8 cellular contexts compared by ENCODE assay signal in genomic region chr7:37901236-37901827, GRCh38. TPM values are rescaled to one million over a fixed set of nuclear protein-coding genes. Genes with fewer than 3 reads are reported as not detected.
DNase-seq lines count a peak whose midpoint lies in the region; ATAC-seq and FAIRE-seq lines count a peak whose summit lies in the region.

No MANE protein-coding gene starts in this region.

- H3K27ac ChIP-seq in mesenchymal stem cell (ENCODE audit: low read length, poor library complexity, severe bottlenecking): peak overlapping the region; percentile 6

- no peak overlapping the region for H2AFZ ChIP-seq in mesenchymal stem cell (ENCODE audit: low read depth, low read length)

- H2BK15ac ChIP-seq in mesenchymal stem cell (ENCODE audit: low read depth, poor library complexity, severe bottlenecking): no peak overlapping the region

- no peak overlapping the region for H3K9ac ChIP-seq in mesenchymal stem cell (ENCODE audit: low read length)

- H3K4ac ChIP-seq in mesenchymal stem cell (ENCODE audit: low read depth in 1 of 2, low read length in 2 of 2): no peak overlapping the region

- H3K9me3 ChIP-seq in mesenchymal stem cell (ENCODE audit: control insufficient read depth, low read length): no peaks in the 10 kb centered on the region

- H3K14ac ChIP-seq in mesenchymal stem cell (ENCODE audit: low read length in 2 of 2): no peak overlapping the region

- no peaks in the 10 kb centered on the region for H3K27me3 ChIP-seq in mesenchymal stem cell (ENCODE audit: control insufficient read depth in 1 of 2, insufficient read depth in 1 of 2, low read length in 2 of 2)

- H2BK5ac ChIP-seq in mesenchymal stem cell (ENCODE audit: low read depth, low read length, poor library complexity, severe bottlenecking): no peak overlapping the region

- ATAC-seq in stimulated activated naive CD8-positive, alpha-beta T cell treated with anti-CD3 and anti-CD28 coated beads, Interleukin-15, amount 100 ng/mL, for 72 hours: peak; percentile 42
- no peak for ATAC-seq in stimulated activated naive CD8-positive, alpha-beta T cell treated with anti-CD3 and anti-CD28 coated beads, Interleukin-15, Interleukin-2, amounts not matched to agents 100 U/mL and 50 U/mL, for 24 hours

- no peak overlapping the region for H3K23ac ChIP-seq in mesenchymal stem cell (ENCODE audit: low read length in 2 of 2)

- no peaks in the 10 kb centered on the region for H3K4me1 Mint-ChIP-seq in stimulated activated naive CD8-positive, alpha-beta T cell treated with anti-CD3 and anti-CD28 coated beads, Interleukin-15, amount 100 ng/mL, for 72 hours

- peak; percentile 5 for FAIRE-seq in colon (lab: Jason Lieb, UNC)

- WGBS in mesenchymal stem cell: 40% methylated on average over 4 of the region's 6 CpGs

- peaks cover 8% of the 10 kb centered on the region for H3K4me1 ChIP-seq in mesenchymal stem cell (ENCODE audit: control insufficient read depth, insufficient read depth, low read depth, low read length)

- no peak overlapping the region for H3K18ac ChIP-seq in mesenchymal stem cell (ENCODE audit: low read depth in 1 of 2, low read length in 2 of 2)

- peak overlapping the region; percentile 60 for H2AK5ac ChIP-seq in mesenchymal stem cell (ENCODE audit: low read length, severe bottlenecking)

- H3K79me1 ChIP-seq in mesenchymal stem cell (replicated peaks; ENCODE audit: low read length, poor library complexity, severe bottlenecking): no peaks in the 10 kb centered on the region

- H3K27me3 Mint-ChIP-seq in stimulated activated naive CD8-positive, alpha-beta T cell treated with anti-CD3 and anti-CD28 coated beads, Interleukin-15, amount 100 ng/mL, for 72 hours: peaks cover 10% of the 10 kb centered on the region

- no peak overlapping the region for H2BK12ac ChIP-seq in mesenchymal stem cell (ENCODE audit: low read length in 2 of 2)

- no peak overlapping the region for H4K8ac ChIP-seq in mesenchymal stem cell (ENCODE audit: low read length)

- no peak for DNase-seq in stimulated activated naive CD8-positive, alpha-beta T cell treated with anti-CD3 and anti-CD28 coated beads, Interleukin-15, amount 100 ng/mL, for 72 hours
- no peak for DNase-seq in stimulated activated naive CD8-positive, alpha-beta T cell treated with anti-CD3 and anti-CD28 coated beads, Interleukin-15, Interleukin-2, amounts not matched to agents 100 U/mL and 50 U/mL, for 24 hours
- DNase-seq in NCI-H524 treated with DMSO at 0.1 percent for 48 hours (lab: John Stamatoyannopoulos, UW): peak; percentile 12
- DNase-seq in mesenchymal stem cell: peak; percentile 35
- no peak for DNase-seq in stimulated activated CD8-positive, alpha-beta memory T cell treated with anti-CD3 and anti-CD28 coated beads, Interleukin-4, amount 100 ng/mL, for 48 hours
- DNase-seq in activated CD4-positive, CD25-positive, alpha-beta regulatory T cell treated with anti-CD3 and anti-CD28 coated beads, Interleukin-2, amount 50 U/mL, for 72 hours: no peak
- DNase-seq in NCI-H2029 treated with DMSO at 0.1 percent for 48 hours (lab: John Stamatoyannopoulos, UW): no peak

- no peak overlapping the region for H3K27ac Mint-ChIP-seq in stimulated activated naive CD8-positive, alpha-beta T cell treated with anti-CD3 and anti-CD28 coated beads, Interleukin-15, amount 100 ng/mL, for 72 hours

- no peaks in the 10 kb centered on the region for H3K9me3 Mint-ChIP-seq in stimulated activated naive CD8-positive, alpha-beta T cell treated with anti-CD3 and anti-CD28 coated beads, Interleukin-15, amount 100 ng/mL, for 72 hours

- H4K91ac ChIP-seq in mesenchymal stem cell (ENCODE audit: low read length): no peak overlapping the region

- no peak overlapping the region for H3K4me2 ChIP-seq in mesenchymal stem cell (ENCODE audit: low read length, poor library complexity, severe bottlenecking)

- no peak overlapping the region for H3K4me3 Mint-ChIP-seq in stimulated activated naive CD8-positive, alpha-beta T cell treated with anti-CD3 and anti-CD28 coated beads, Interleukin-15, amount 100 ng/mL, for 72 hours

- no peak overlapping the region for H3K4me3 ChIP-seq in mesenchymal stem cell (ENCODE audit: insufficient read depth in 1 of 2, low read depth in 1 of 2, low read length in 2 of 2)

- H3K36me3 ChIP-seq in mesenchymal stem cell (ENCODE audit: control insufficient read depth in 1 of 2, insufficient read depth in 2 of 2, low read depth in 1 of 2, low read length in 2 of 2): no peaks in the 10 kb centered on the region

- H2BK120ac ChIP-seq in mesenchymal stem cell (ENCODE audit: low read depth, low read length): no peak overlapping the region

RNA-seq across cellular contexts. Expression of gene SFRP4, which starts 15.3 kb away (rescaled TPM):
- not detected for polyA plus RNA-seq in mesenchymal stem cell (2013, experiment 1 of 2)
- polyA plus RNA-seq in mesenchymal stem cell (2013, experiment 2 of 2): not detected

RNA-seq across cellular contexts. Expression of gene EPDR1, which starts 19.1 kb away (rescaled TPM):
- polyA plus RNA-seq in mesenchymal stem cell (2013, experiment 1 of 2): 5.9 TPM
- 6.6 TPM for polyA plus RNA-seq in mesenchymal stem cell (2013, experiment 2 of 2)

RNA-seq across cellular contexts. Expression of gene NME8, which starts 52.9 kb away (rescaled TPM):
- not detected for polyA plus RNA-seq in mesenchymal stem cell (2013, experiment 1 of 2)
- not detected for polyA plus RNA-seq in mesenchymal stem cell (2013, experiment 2 of 2)

Comparison
In these comparisons a context has a peak if more than half of its experiments do, and no peak if none do; other contexts are left out.
1. DNase-seq: peak in NCI-H524 treated with DMSO at 0.1 percent for 48 hours (single experiment) and mesenchymal stem cell (single experiment); none in stimulated activated naive CD8-positive, alpha-beta T cell treated with anti-CD3 and anti-CD28 coated beads, Interleukin-15, amount 100 ng/mL, for 72 hours (0 of 2), stimulated activated naive CD8-positive, alpha-beta T cell treated with anti-CD3 and anti-CD28 coated beads, Interleukin-15, Interleukin-2, amounts not matched to agents 100 U/mL and 50 U/mL, for 24 hours (single experiment), stimulated activated CD8-positive, alpha-beta memory T cell treated with anti-CD3 and anti-CD28 coated beads, Interleukin-4, amount 100 ng/mL, for 48 hours (single experiment), activated CD4-positive, CD25-positive, alpha-beta regulatory T cell treated with anti-CD3 and anti-CD28 coated beads, Interleukin-2, amount 50 U/mL, for 72 hours (single experiment) and NCI-H2029 treated with DMSO at 0.1 percent for 48 hours (single experiment).